ENCODE assay signal across 1 cellular context in genomic region chr1:28112388-28113311, GRCh38.
TF ChIP-seq lines count a peak whose summit lies in the region.

No MANE protein-coding gene starts in this region.

TF ChIP-seq in K562, 482 proteins besides CTCF, POLR2A, EP300 and RAD21 (continued from another document and continues in another):
- TF ChIP-seq MLLT1 (IDR thresholded peaks at IDR 0.05) (peak in 1 of 2 experiments; percentile 83; a peak in 2 of 4 replicates), LEF1 (IDR thresholded peaks at IDR 0.05) (peak; percentile 71; the same call in 1 of the 2 replicates), RBFOX2 (IDR thresholded peaks at IDR 0.05; ENCODE audit: low read depth, low read length) (0 out of 2 replicates have a peak, but pooled peaks have one; percentile 24), MEF2D (tag; conservative IDR thresholded peaks at IDR 0.05; ENCODE audit: low read depth) (no peak), BRD9 (IDR thresholded peaks at IDR 0.05; ENCODE audit: low read depth, partially characterized antibody) (peak; percentile 85), FOSL1 (tag; conservative IDR thresholded peaks at IDR 0.05) (peak; percentile 97), ARNT (IDR thresholded peaks at IDR 0.05) (peak in 1 of 2 experiments; percentile 45; a peak in 1 of 4 replicates), SMARCE1 (IDR thresholded peaks at IDR 0.05) (peak; percentile 61; the same call in 1 of the 2 replicates), RUNX1 (IDR thresholded peaks at IDR 0.05; ENCODE audit: low read depth) (0 out of 2 replicates have a peak, but pooled peaks have one; percentile 42), GABPA (tag; conservative IDR thresholded peaks at IDR 0.05; ENCODE audit: low read depth) (peak; percentile 54; the same call in 1 of the 2 replicates), YY1 (IDR thresholded peaks at IDR 0.05; ENCODE audit: borderline replicate concordance in 1 of 3, control insufficient read depth in 1 of 3, extremely low read depth in 1 of 3, insufficient read depth in 3 of 3, insufficient read length in 1 of 3, insufficient replicate concordance in 2 of 3, low read depth in 1 of 3, low read length in 2 of 3) (peak in 1 of 3 experiments; percentile 31), ZNF780A (CRISPR knock-in tag; IDR thresholded peaks at IDR 0.05) (no peak), KDM5B (IDR thresholded peaks at IDR 0.05; ENCODE audit: insufficient replicate concordance, low read depth, low read length) (peak; percentile 39), RERE (CRISPR knock-in tag; IDR thresholded peaks at IDR 0.05; ENCODE audit: borderline replicate concordance) (no peak), ARID1B (IDR thresholded peaks at IDR 0.05) (peak; percentile 73; the same call in 1 of the 2 replicates), ZNF133 (CRISPR knock-in tag; IDR thresholded peaks at IDR 0.05) (no peak), FOXA3 (CRISPR knock-in tag; conservative IDR thresholded peaks at IDR 0.05 in 1 of 2, IDR thresholded peaks at IDR 0.05 in 1 of 2) (no peak), RBM17 (IDR thresholded peaks at IDR 0.05; ENCODE audit: borderline replicate concordance, low read depth, low read length) (no peak), U2AF1 (optimal IDR thresholded peaks at IDR 0.05; ENCODE audit: low read depth, low read length) (no peak), JUND (IDR thresholded peaks at IDR 0.05; ENCODE audit: borderline replicate concordance, low read depth, low read length) (peak; percentile 82), JUND (tag; IDR thresholded peaks at IDR 0.05; ENCODE audit: borderline replicate concordance, low read depth, low read length) (peak; percentile 82; the same call in 2 of the 3 replicates), RFX7 (CRISPR knock-in tag; IDR thresholded peaks at IDR 0.05) (no peak), ZNF232 (CRISPR knock-in tag; IDR thresholded peaks at IDR 0.05) (no peak), DPF2 (IDR thresholded peaks at IDR 0.05) (peak; percentile 71; the same call in 1 of the 2 replicates), BDP1 (IDR thresholded peaks at IDR 0.05; ENCODE audit: insufficient read depth, insufficient read length) (no peak), CREM (IDR thresholded peaks at IDR 0.05; ENCODE audit: low read depth) (peak; percentile 25; the same call in 1 of the 2 replicates), TAF15 (IDR thresholded peaks at IDR 0.05; ENCODE audit: low read depth, low read length) (no peak), ZNF23 (CRISPR knock-in tag; IDR thresholded peaks at IDR 0.05) (no peak), NR2C1 (IDR thresholded peaks at IDR 0.05) (0 out of 2 replicates have a peak, but pooled peaks have one; percentile 20), NR2C1 (tag; IDR thresholded peaks at IDR 0.05) (peak; percentile 55; the same call in 1 of the 2 replicates), MEIS2 (IDR thresholded peaks at IDR 0.05; ENCODE audit: partially characterized antibody) (peak; percentile 71), ESRRA (IDR thresholded peaks at IDR 0.05; ENCODE audit: borderline replicate concordance, low read depth) (peak; percentile 82), SMARCC2 (IDR thresholded peaks at IDR 0.05; ENCODE audit: low read depth) (peak; percentile 29; the same call in 1 of the 2 replicates), ZNF79 (CRISPR knock-in tag; IDR thresholded peaks at IDR 0.05; ENCODE audit: low read depth) (no peak), NR2C2 (CRISPR knock-in tag; IDR thresholded peaks at IDR 0.05) (no peak), NR2C2 (tag; IDR thresholded peaks at IDR 0.05) (peak; percentile 85), PHB2 (IDR thresholded peaks at IDR 0.05; ENCODE audit: low read depth) (no peak), RHOXF2B (CRISPR knock-in tag; conservative IDR thresholded peaks at IDR 0.05) (peak; percentile 55; the same call in 1 of the 2 replicates), PML (IDR thresholded peaks at IDR 0.05; ENCODE audit: low read length) (no peak), ZNF217 (CRISPR knock-in tag; IDR thresholded peaks at IDR 0.05) (no peak), RBM15 (IDR thresholded peaks at IDR 0.05; ENCODE audit: insufficient read depth, low read length) (no peak), CBX3 (IDR thresholded peaks at IDR 0.05; ENCODE audit: borderline replicate concordance in 1 of 2, low read length in 2 of 2) (no peak), RCOR1 (IDR thresholded peaks at IDR 0.05; ENCODE audit: borderline replicate concordance in 1 of 2, low read depth in 2 of 2, low read length in 2 of 2) (peak in 1 of 2 experiments; percentile 48; a peak in 1 of 4 replicates), ZNF224 (CRISPR knock-in tag; IDR thresholded peaks at IDR 0.05) (no peak), NEUROD1 (IDR thresholded peaks at IDR 0.05; ENCODE audit: borderline replicate concordance, low read depth, low read length, partially characterized antibody) (peak; percentile 46), ZC3H11A (IDR thresholded peaks at IDR 0.05; ENCODE audit: low read depth, low read length) (no peak), L3MBTL2 (IDR thresholded peaks at IDR 0.05) (peak; percentile 68), TRIM24 (IDR thresholded peaks at IDR 0.05) (peak in 1 of 2 experiments; percentile 74; a peak in 1 of 4 replicates), POLR2H (tag; IDR thresholded peaks at IDR 0.05; ENCODE audit: low read depth) (peak; percentile 70), SP1 (CRISPR knock-in tag; IDR thresholded peaks at IDR 0.05) (peak; percentile 24; the same call in 1 of the 2 replicates), MCM5 (IDR thresholded peaks at IDR 0.05; ENCODE audit: low read depth) (no peak), ZNF311 (CRISPR knock-in tag; IDR thresholded peaks at IDR 0.05) (no peak), CEBPB (tag; IDR thresholded peaks at IDR 0.05) (peak; percentile 69), ILK (tag; IDR thresholded peaks at IDR 0.05; ENCODE audit: borderline replicate concordance, low read depth) (no peak), ZNF212 (CRISPR knock-in tag; IDR thresholded peaks at IDR 0.05) (no peak)
- TF ChIP-seq, protein P1, sequence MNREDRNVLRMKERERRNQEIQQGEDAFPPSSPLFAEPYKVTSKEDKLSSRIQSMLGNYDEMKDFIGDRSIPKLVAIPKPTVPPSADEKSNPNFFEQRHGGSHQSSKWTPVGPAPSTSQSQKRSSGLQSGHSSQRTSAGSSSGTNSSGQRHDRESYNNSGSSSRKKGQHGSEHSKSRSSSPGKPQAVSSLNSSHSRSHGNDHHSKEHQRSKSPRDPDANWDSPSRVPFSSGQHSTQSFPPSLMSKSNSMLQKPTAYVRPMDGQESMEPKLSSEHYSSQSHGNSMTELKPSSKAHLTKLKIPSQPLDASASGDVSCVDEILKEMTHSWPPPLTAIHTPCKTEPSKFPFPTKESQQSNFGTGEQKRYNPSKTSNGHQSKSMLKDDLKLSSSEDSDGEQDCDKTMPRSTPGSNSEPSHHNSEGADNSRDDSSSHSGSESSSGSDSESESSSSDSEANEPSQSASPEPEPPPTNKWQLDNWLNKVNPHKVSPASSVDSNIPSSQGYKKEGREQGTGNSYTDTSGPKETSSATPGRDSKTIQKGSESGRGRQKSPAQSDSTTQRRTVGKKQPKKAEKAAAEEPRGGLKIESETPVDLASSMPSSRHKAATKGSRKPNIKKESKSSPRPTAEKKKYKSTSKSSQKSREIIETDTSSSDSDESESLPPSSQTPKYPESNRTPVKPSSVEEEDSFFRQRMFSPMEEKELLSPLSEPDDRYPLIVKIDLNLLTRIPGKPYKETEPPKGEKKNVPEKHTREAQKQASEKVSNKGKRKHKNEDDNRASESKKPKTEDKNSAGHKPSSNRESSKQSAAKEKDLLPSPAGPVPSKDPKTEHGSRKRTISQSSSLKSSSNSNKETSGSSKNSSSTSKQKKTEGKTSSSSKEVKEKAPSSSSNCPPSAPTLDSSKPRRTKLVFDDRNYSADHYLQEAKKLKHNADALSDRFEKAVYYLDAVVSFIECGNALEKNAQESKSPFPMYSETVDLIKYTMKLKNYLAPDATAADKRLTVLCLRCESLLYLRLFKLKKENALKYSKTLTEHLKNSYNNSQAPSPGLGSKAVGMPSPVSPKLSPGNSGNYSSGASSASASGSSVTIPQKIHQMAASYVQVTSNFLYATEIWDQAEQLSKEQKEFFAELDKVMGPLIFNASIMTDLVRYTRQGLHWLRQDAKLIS (CRISPR knock-in tag; IDR thresholded peaks at IDR 0.05): no peak
- TF ChIP-seq, protein P2, sequence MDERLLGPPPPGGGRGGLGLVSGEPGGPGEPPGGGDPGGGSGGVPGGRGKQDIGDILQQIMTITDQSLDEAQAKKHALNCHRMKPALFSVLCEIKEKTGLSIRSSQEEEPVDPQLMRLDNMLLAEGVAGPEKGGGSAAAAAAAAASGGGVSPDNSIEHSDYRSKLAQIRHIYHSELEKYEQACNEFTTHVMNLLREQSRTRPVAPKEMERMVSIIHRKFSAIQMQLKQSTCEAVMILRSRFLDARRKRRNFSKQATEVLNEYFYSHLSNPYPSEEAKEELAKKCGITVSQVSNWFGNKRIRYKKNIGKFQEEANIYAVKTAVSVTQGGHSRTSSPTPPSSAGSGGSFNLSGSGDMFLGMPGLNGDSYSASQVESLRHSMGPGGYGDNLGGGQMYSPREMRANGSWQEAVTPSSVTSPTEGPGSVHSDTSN (CRISPR knock-in tag; IDR thresholded peaks at IDR 0.05; ENCODE audit: low read depth): peak; percentile 66
- TF ChIP-seq, protein P2 (tag; conservative IDR thresholded peaks at IDR 0.05; ENCODE audit: low read depth): peak; percentile 73
- TF ChIP-seq, protein P3, sequence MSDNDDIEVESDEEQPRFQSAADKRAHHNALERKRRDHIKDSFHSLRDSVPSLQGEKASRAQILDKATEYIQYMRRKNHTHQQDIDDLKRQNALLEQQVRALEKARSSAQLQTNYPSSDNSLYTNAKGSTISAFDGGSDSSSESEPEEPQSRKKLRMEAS (CRISPR knock-in tag; IDR thresholded peaks at IDR 0.05): 0 out of 2 replicates have a peak, but pooled peaks have one; percentile 21
- TF ChIP-seq, protein P4, sequence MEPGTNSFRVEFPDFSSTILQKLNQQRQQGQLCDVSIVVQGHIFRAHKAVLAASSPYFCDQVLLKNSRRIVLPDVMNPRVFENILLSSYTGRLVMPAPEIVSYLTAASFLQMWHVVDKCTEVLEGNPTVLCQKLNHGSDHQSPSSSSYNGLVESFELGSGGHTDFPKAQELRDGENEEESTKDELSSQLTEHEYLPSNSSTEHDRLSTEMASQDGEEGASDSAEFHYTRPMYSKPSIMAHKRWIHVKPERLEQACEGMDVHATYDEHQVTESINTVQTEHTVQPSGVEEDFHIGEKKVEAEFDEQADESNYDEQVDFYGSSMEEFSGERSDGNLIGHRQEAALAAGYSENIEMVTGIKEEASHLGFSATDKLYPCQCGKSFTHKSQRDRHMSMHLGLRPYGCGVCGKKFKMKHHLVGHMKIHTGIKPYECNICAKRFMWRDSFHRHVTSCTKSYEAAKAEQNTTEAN (CRISPR knock-in tag; IDR thresholded peaks at IDR 0.05): no peak
